In the genomic region with DNA sequence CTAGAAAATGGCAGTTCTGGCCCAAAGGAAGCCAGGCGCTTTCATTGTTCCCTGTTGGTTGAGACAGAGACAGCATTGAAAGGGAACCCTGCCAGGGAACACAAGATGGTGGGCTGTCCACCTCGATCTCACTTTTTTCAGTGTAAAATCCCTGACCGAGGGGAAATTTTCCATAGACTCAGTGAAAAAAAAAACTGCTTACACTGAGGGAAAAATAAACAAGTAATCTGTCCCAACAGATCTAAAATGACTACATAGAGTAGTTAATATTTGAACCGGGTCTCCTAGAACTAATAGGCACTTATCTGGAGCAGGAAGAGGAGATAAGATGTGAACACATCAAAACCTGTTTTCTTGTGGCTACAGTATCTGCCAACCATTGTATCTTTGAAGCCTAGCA, we compare ENCODE assay signal across 18 cellular contexts.
"Had no signal": no experiment of that assay in that cellular context is flagged by ENCODE, and none has a peak within 500 bp of the region (broad histone marks: within the 10 kb centered on the region; RNA-seq: fewer than 3 reads in every experiment).

No MANE protein-coding gene starts in this region.

- ATAC-seq: activated CD4-positive, CD25-positive, alpha-beta regulatory T cell treated with anti-CD3 and anti-CD28 coated beads, Interleukin-2, amount 50 U/mL, for 24 hours; activated CD8-positive, alpha-beta T cell treated with anti-CD3 and anti-CD28 coated beads, Interleukin-2, amount 10 ng/mL, durations not matched to agents 7 days and 5 days; activated naive CD8-positive, alpha-beta T cell treated with anti-CD3 and anti-CD28 coated beads, Interleukin-2, amount 50 U/mL, for 24 hours; foreskin keratinocyte; left ventricle myocardium superior; natural killer cell; stimulated activated naive CD8-positive, alpha-beta T cell treated with anti-CD3 and anti-CD28 coated beads, Interleukin-15, amount 100 ng/mL, for 72 hours had no signal

- H3K27me3 ChIP-seq: brain microvascular endothelial cell, colonic mucosa, foreskin keratinocyte, neutrophil had no signal

- H3K27ac ChIP-seq: brain microvascular endothelial cell, colonic mucosa, foreskin keratinocyte, neutrophil had no signal

- H3K36me3 ChIP-seq: brain microvascular endothelial cell, colonic mucosa, neutrophil had no signal

- FAIRE-seq: kidney had no signal

- DNase-seq: activated CD4-positive, alpha-beta T cell treated with anti-CD3 and anti-CD28 coated beads, Interleukin-2, amount 10 ng/mL, durations not matched to agents 7 days and 5 days; activated CD8-positive, alpha-beta T cell treated with anti-CD3 and anti-CD28 coated beads, Interleukin-2, amount 10 ng/mL, durations not matched to agents 7 days and 5 days; activated naive CD4-positive, alpha-beta T cell treated with anti-CD3 and anti-CD28 coated beads for 36 hours; activated naive CD8-positive, alpha-beta T cell treated with anti-CD3 and anti-CD28 coated beads, Interleukin-2, amount 50 U/mL, for 24 hours; activated T-cell treated with anti-CD3 and anti-CD28 coated beads, Interleukin-2, amount 50 U/mL, for 24 hours; anterior cingulate cortex; brain microvascular endothelial cell; colonic mucosa; foreskin keratinocyte; glutamatergic neuron; kidney; left ventricle myocardium superior; natural killer cell; retina; stimulated activated naive CD8-positive, alpha-beta T cell treated with anti-CD3 and anti-CD28 coated beads, Interleukin-15, amount 100 ng/mL, for 72 hours; trophoblast cell had no signal

- H3K4me3 ChIP-seq: colonic mucosa had no signal

- H3K9me3 ChIP-seq: colonic mucosa, neutrophil had no signal

- H3K4me1 ChIP-seq: colonic mucosa, foreskin keratinocyte had no signal
